ENCODE assay signal across 13 cellular contexts in the genomic region with DNA sequence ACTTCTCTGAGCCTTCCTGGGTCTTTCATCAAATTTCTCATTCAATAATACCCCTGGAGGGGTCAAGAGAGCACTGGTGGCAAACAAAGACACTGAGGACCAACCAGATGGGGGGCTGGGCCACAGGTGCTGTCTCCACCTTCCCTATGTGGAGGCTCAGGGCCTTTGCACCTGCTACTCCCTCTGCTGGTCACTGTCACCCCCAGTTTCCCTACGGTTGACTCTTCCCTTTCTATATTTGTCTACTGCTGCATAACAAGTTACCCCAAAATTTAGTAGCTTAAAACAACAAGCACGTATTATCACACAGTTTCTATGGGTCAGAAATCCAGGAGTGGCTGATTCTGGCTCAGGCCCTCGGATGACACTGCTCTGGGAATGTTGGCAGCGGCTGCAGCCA.
DNase-seq lines count a peak whose midpoint lies in the region; ATAC-seq and TF ChIP-seq lines count a peak whose summit lies in the region.
"Had no signal": no experiment of that assay in that cellular context is flagged by ENCODE, and none has a peak within 500 bp of the region (broad histone marks: within the 10 kb centered on the region; RNA-seq: fewer than 3 reads in every experiment).

No MANE protein-coding gene starts in this region.

- no peaks in the 10 kb centered on the region for H3K36me3 ChIP-seq in OCI-LY7 (ENCODE audit: insufficient read depth, low read length)
- H3K36me3 ChIP-seq in aorta (ENCODE audit: control insufficient read depth in 1 of 2, insufficient read depth in 2 of 2, low read length in 1 of 2) = no peaks in the 10 kb centered on the region
- H3K36me3 ChIP-seq: tibial nerve had no signal

- intact Hi-C loops in cardiac septum (cut with DNase I) = no loop called here
- intact Hi-C loops in left ventricle myocardium superior (cut with micrococcal nuclease) = no loop called here
- intact Hi-C loops in OCI-LY7 (cut with micrococcal nuclease; ENCODE audit: unreplicated experiment) = no loop called here
- intact Hi-C loops in aorta (cut with DNase I) = no loop called here
- intact Hi-C loops in right cardiac atrium (cut with DNase I) = no loop called here

- H3K4me1 ChIP-seq in OCI-LY7 (ENCODE audit: insufficient read depth, low read length, poor library complexity, severe bottlenecking) (no peaks in the 10 kb centered on the region), aorta (ENCODE audit: control insufficient read depth in 1 of 2, insufficient read depth in 2 of 2, low read length in 2 of 2) (no peaks in the 10 kb centered on the region), right cardiac atrium (ENCODE audit: control insufficient read depth, insufficient read depth, low read length) (peaks cover 2% of the 10 kb centered on the region)

- POLR2A ChIA-PET in OCI-LY7 (lab: Charles Lee) = no interaction called here

- TF ChIP-seq CTCF in OCI-LY7 (conservative IDR thresholded peaks at IDR 0.05; ENCODE audit: low read length) = peak; percentile 62
- TF ChIP-seq CTCF in choroid plexus epithelial cell (conservative IDR thresholded peaks at IDR 0.05; ENCODE audit: low read depth, low read length) = peak; percentile 23

- no peak for ATAC-seq in left ventricle myocardium superior
- ATAC-seq in aorta (ENCODE audit: low FRiP score) = no peak
- no peak for ATAC-seq in right cardiac atrium

- no peaks in the 10 kb centered on the region for H3K79me2 ChIP-seq in OCI-LY7 (ENCODE audit: insufficient read depth, low read depth, low read length)

- H3K4me3 ChIP-seq in OCI-LY7 (ENCODE audit: low read depth, low read length, poor library complexity, severe bottlenecking) (no peak overlapping the region), choroid plexus epithelial cell (ENCODE audit: low read depth, low read length) (no peak overlapping the region), aorta (ENCODE audit: low read length in 2 of 2) (no peak overlapping the region), right cardiac atrium (ENCODE audit: low read length) (no peak overlapping the region)
- H3K4me3 ChIP-seq: tibial nerve had no signal

- H3K9me3 ChIP-seq in OCI-LY7 (ENCODE audit: low read length) (no peaks in the 10 kb centered on the region), aorta (ENCODE audit: control insufficient read depth, low read length) (no peaks in the 10 kb centered on the region), right cardiac atrium (ENCODE audit: control insufficient read depth, low read length) (no peaks in the 10 kb centered on the region)
- H3K9me3 ChIP-seq: tibial nerve had no signal

- DNase-seq in cardiac septum (ENCODE audit: low spot score) = peak; percentile 62
- DNase-seq in left ventricle myocardium superior = no peak
- DNase-seq in OCI-LY7 (ENCODE audit: low spot score) = peak; percentile 19
- no peak for DNase-seq in choroid plexus epithelial cell (ENCODE audit: low read depth)
- peak; percentile 17 to 39 for DNase-seq in aorta
- no peak for DNase-seq in NK-92 (lab: John Stamatoyannopoulos, UW; ENCODE audit: unreplicated experiment)
- DNase-seq in mesenteric fat pad (ENCODE audit: low spot score) = no peak
- no peak for DNase-seq in right cardiac atrium
- DNase-seq: activated effector memory CD4-positive, alpha-beta T cell treated with Interleukin-2 at 50 U/mL for 16 hours; Calu3; caudate nucleus; kidney glomerular epithelial cell had no signal

- no peaks in the 10 kb centered on the region for H4K20me1 ChIP-seq in OCI-LY7 (ENCODE audit: insufficient read depth, low read length)

- H3K27ac ChIP-seq in OCI-LY7 (ENCODE audit: low read depth, low read length, poor library complexity, severe bottlenecking) (no peak overlapping the region), aorta (ENCODE audit: low read depth in 1 of 2, low read length in 2 of 2) (no peak overlapping the region), right cardiac atrium (ENCODE audit: low read length) (no peak overlapping the region)
- H3K27ac ChIP-seq: tibial nerve had no signal

- no peak overlapping the region for H3K4me2 ChIP-seq in OCI-LY7 (ENCODE audit: low read length)

- CTCF ChIA-PET in OCI-LY7 (lab: Charles Lee; ENCODE audit: unreplicated experiment) = no interaction called here

- H2AFZ ChIP-seq in OCI-LY7 (ENCODE audit: low read length) = no peak overlapping the region

- WGBS in aorta, 2 donors = 94 to 95% methylated on average over 4 of the region's 4 CpGs
- WGBS in right cardiac atrium = 91% methylated on average over 4 of the region's 4 CpGs

- H3K27me3 ChIP-seq in aorta (ENCODE audit: control insufficient read depth in 1 of 2, insufficient read depth in 2 of 2, low read length in 1 of 2) (no peaks in the 10 kb centered on the region), right cardiac atrium (ENCODE audit: control insufficient read depth, insufficient read depth) (no peaks in the 10 kb centered on the region)
- H3K27me3 ChIP-seq: tibial nerve had no signal

- no TSS peak for BruUV-seq in OCI-LY7 (replicated peaks; lab: Mats Ljungman, UMichigan)

- no peaks in the 10 kb centered on the region for H3K9me2 ChIP-seq in OCI-LY7 (ENCODE audit: insufficient read depth, low read length)

Comparison
In these comparisons a context has a peak if more than half of its experiments do, and no peak if none do; other contexts are left out.
1. DNase-seq: peak in cardiac septum (single experiment), OCI-LY7 (single experiment) and aorta (2 of 2); none in left ventricle myocardium superior (single experiment), choroid plexus epithelial cell (single experiment), NK-92 (single experiment), mesenteric fat pad (single experiment) and right cardiac atrium (0 of 3).